Comparison of ENCODE assay signal across 23 cellular contexts in the genomic region with DNA sequence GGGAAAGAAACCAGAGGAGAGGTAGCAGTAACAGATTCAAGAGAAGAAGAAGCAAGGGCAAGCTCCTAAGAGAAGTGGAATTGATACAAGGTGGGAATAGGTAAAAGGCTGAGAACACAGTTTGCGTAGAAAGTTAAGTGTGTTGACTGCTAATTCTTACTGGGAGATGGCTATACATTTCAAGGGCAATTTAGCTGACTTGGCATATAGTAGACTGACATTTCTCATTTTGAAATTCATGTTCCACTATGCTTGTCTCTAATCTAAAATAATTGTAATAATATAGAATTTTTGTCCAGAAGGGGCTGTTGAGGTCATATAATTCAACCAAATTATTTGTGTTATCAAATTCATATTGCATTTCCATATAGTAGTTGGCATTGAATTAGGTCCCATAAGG.
DNase-seq lines count a peak whose midpoint lies in the region; FAIRE-seq and TF ChIP-seq lines count a peak whose summit lies in the region.
"Had no signal": no experiment of that assay in that cellular context is flagged by ENCODE, and none has a peak within 500 bp of the region (broad histone marks: within the 10 kb centered on the region; RNA-seq: fewer than 3 reads in every experiment).

No MANE protein-coding gene starts in this region.

- no peak overlapping the region for H2BK5ac ChIP-seq in H9 (ENCODE audit: insufficient read length, low read length)
- H2BK5ac ChIP-seq in mesendoderm (ENCODE audit: low read length), result no peak overlapping the region

- H3K18ac ChIP-seq in H9 (ENCODE audit: insufficient read length, low read depth, low read length) (no peak overlapping the region), mesendoderm (ENCODE audit: low read length) (peak overlapping the region; percentile 22)

- H3K4me1 Mint-ChIP-seq in MCF 10A (ENCODE audit: insufficient read depth, unreplicated experiment), result no peaks in the 10 kb centered on the region
- H3K4me1 Mint-ChIP-seq in H9, result no peaks in the 10 kb centered on the region
- H3K4me1 Mint-ChIP-seq in astrocyte (ENCODE audit: low read depth, unreplicated experiment), result peaks cover 11% of the 10 kb centered on the region
- H3K4me1 Mint-ChIP-seq: CD14-positive monocyte; CD4-positive, alpha-beta memory T cell had no signal

- no peak overlapping the region for H4K91ac ChIP-seq in H9 (ENCODE audit: insufficient read length, low read depth, low read length)

- H3K9me3 Mint-ChIP-seq in MCF 10A (ENCODE audit: unreplicated experiment) (no peaks in the 10 kb centered on the region), H9 (no peaks in the 10 kb centered on the region), astrocyte (ENCODE audit: unreplicated experiment) (no peaks in the 10 kb centered on the region)
- H3K9me3 Mint-ChIP-seq: CD14-positive monocyte had no signal

- H3K56ac ChIP-seq in H9 (ENCODE audit: insufficient read length, low read depth, low read length) (no peak overlapping the region), mesendoderm (ENCODE audit: low read length) (no peak overlapping the region)

- H4K20me1 ChIP-seq in H9 (ENCODE audit: control insufficient read depth, insufficient read depth, insufficient read length), result no peaks in the 10 kb centered on the region
- no peaks in the 10 kb centered on the region for H4K20me1 ChIP-seq in astrocyte (ENCODE audit: insufficient read depth, low read length)
- H4K20me1 ChIP-seq: BLaER1 treated with 17β-estradiol and CSF1 and Interleukin-3, amounts not matched to agents 10 nM and 100 nM had no signal

- POLR2A ChIA-PET in MCF 10A (lab: Yijun Ruan, JAX), result interaction anchor here (0.6 kb wide), 1 partner anchor 299 kb away, joined by 3 read pairs; no protein-coding TSS in a partner anchor

- no CpG with 5 or more reads among the region's 1 CpG for WGBS in H9 (ENCODE audit: extremely low coverage, insufficient read length, low lambda C conversion rate)
- WGBS in mesendoderm (ENCODE audit: extremely low coverage, insufficient coverage, low lambda C conversion rate), result no CpG with 5 or more reads among the region's 1 CpG

- H3K4ac ChIP-seq in H9 (ENCODE audit: low read depth, low read length) (no peak overlapping the region), mesendoderm (ENCODE audit: low read depth, low read length) (no peak overlapping the region)

- H3K4me1 ChIP-seq in breast epithelium (no peaks in the 10 kb centered on the region), H9 (ENCODE audit: insufficient read depth, low read length) (no peaks in the 10 kb centered on the region), astrocyte (ENCODE audit: insufficient read depth, low read length) (no peaks in the 10 kb centered on the region), mesendoderm (ENCODE audit: control insufficient read depth, low read depth, low read length) (no peaks in the 10 kb centered on the region)
- H3K4me1 ChIP-seq: BLaER1 treated with 17β-estradiol and CSF1 and Interleukin-3, amounts not matched to agents 10 nM and 100 nM had no signal

- DNase-seq in MCF 10A (ENCODE audit: unreplicated experiment), result no peak
- no peak for DNase-seq in breast epithelium (ENCODE audit: low spot score in 2 of 2)
- DNase-seq in H9, result no peak
- no peak for DNase-seq in astrocyte (ENCODE audit: low read depth)
- DNase-seq in mesendoderm, result no peak
- DNase-seq in DMS 273 treated with DMSO at 0.1 percent for 48 hours (lab: John Stamatoyannopoulos, UW), result no peak
- DNase-seq in NCI-H1417 treated with DMSO at 0.1 percent for 48 hours (lab: John Stamatoyannopoulos, UW), result no peak
- DNase-seq in GF-D8 (lab: John Stamatoyannopoulos, UW), result no peak
- DNase-seq: ACHN; AML-193; BE2C; Calu3; CD4-positive, alpha-beta memory T cell; COR-L47; DMS153; DND-41; GDM1; GOT3; H7 had no signal

- peak; percentile 45 for FAIRE-seq in astrocyte (lab: Jason Lieb, UNC)
- FAIRE-seq: GM12892 had no signal

- no peak overlapping the region for H3K14ac ChIP-seq in H9 (ENCODE audit: insufficient read depth, low read length)

- H2AK5ac ChIP-seq in H9 (ENCODE audit: insufficient read length, low read length), result no peak overlapping the region
- H2AK5ac ChIP-seq in mesendoderm (ENCODE audit: low read length), result no peak overlapping the region

- H3K36me3 Mint-ChIP-seq in MCF 10A (ENCODE audit: insufficient read depth, unreplicated experiment), result no peaks in the 10 kb centered on the region
- no peaks in the 10 kb centered on the region for H3K36me3 Mint-ChIP-seq in H9 (ENCODE audit: insufficient read depth in 1 of 3, low read depth in 3 of 3)
- no peaks in the 10 kb centered on the region for H3K36me3 Mint-ChIP-seq in astrocyte (ENCODE audit: low read depth, unreplicated experiment)
- H3K36me3 Mint-ChIP-seq: CD14-positive monocyte had no signal

- intact Hi-C loops in MCF 10A (cut with micrococcal nuclease), result no loop called here
- intact Hi-C loops in breast epithelium (cut with DNase I; ENCODE audit: low total_unique reads), result no loop called here

- no peaks in the 10 kb centered on the region for H3K79me2 ChIP-seq in H9 (ENCODE audit: insufficient read depth, low read length)
- H3K79me2 ChIP-seq in astrocyte (ENCODE audit: insufficient read depth, low read length), result no peaks in the 10 kb centered on the region
- no peaks in the 10 kb centered on the region for H3K79me2 ChIP-seq in mesendoderm (ENCODE audit: control insufficient read depth, insufficient read depth, low read length)

- H3K4me2 ChIP-seq in H9 (ENCODE audit: insufficient read depth, insufficient read length, low read length) (no peak overlapping the region), astrocyte (ENCODE audit: low read length) (no peak overlapping the region), mesendoderm (ENCODE audit: low read length) (no peak overlapping the region)
- H3K4me2 ChIP-seq: BLaER1 treated with 17β-estradiol and CSF1 and Interleukin-3, amounts not matched to agents 10 nM and 100 nM had no signal

- no peak overlapping the region for H2BK12ac ChIP-seq in H9 (ENCODE audit: insufficient read length, low read depth, low read length)

- H2BK20ac ChIP-seq in H9 (ENCODE audit: low read depth, low read length, poor library complexity, severe bottlenecking), result no peak overlapping the region

- H2BK15ac ChIP-seq in H9 (ENCODE audit: low read depth, low read length) (no peak overlapping the region), mesendoderm (replicated peaks; ENCODE audit: low read depth) (no peak overlapping the region)

- H3K27ac ChIP-seq in breast epithelium (no peak overlapping the region), H9 (ENCODE audit: insufficient read length, low read depth, low read length) (no peak overlapping the region), astrocyte (ENCODE audit: low read depth, low read length) (no peak overlapping the region), mesendoderm (ENCODE audit: low read depth, low read length) (no peak overlapping the region)
- H3K27ac ChIP-seq: 22Rv1; BLaER1 treated with 17β-estradiol and CSF1 and Interleukin-3, amounts not matched to agents 10 nM and 100 nM had no signal

- H3K27ac Mint-ChIP-seq in MCF 10A (ENCODE audit: low read depth, unreplicated experiment) (peak overlapping the region; percentile 4), H9 (peak overlapping the region in 2 of 3 experiments; percentile 6 to 16; a peak in 2 of 7 replicates), astrocyte (ENCODE audit: unreplicated experiment) (no peak overlapping the region)
- H3K27ac Mint-ChIP-seq: CD14-positive monocyte; CD4-positive, alpha-beta memory T cell had no signal

- no peak overlapping the region for H3K9ac ChIP-seq in H9 (ENCODE audit: extremely low read depth, insufficient read length, low read length)
- no peak overlapping the region for H3K9ac ChIP-seq in astrocyte (ENCODE audit: low read length)
- H3K9ac ChIP-seq in mesendoderm (ENCODE audit: low read length), result no peak overlapping the region
- H3K9ac ChIP-seq: BLaER1 treated with 17β-estradiol and CSF1 and Interleukin-3, amounts not matched to agents 10 nM and 100 nM had no signal

- H3T11ph ChIP-seq in H9 (ENCODE audit: low read length), result no peak overlapping the region

- H3K4me3 Mint-ChIP-seq in MCF 10A (ENCODE audit: unreplicated experiment) (no peak overlapping the region), H9 (no peak overlapping the region), astrocyte (ENCODE audit: unreplicated experiment) (no peak overlapping the region)
- H3K4me3 Mint-ChIP-seq: CD14-positive monocyte; CD4-positive, alpha-beta memory T cell had no signal

- H4K8ac ChIP-seq in H9 (replicated peaks; ENCODE audit: insufficient read length, low read depth, low read length) (no peak overlapping the region), mesendoderm (ENCODE audit: low read depth, low read length) (no peak overlapping the region)

- no peaks in the 10 kb centered on the region for H3K9me3 ChIP-seq in breast epithelium
- H3K9me3 ChIP-seq in H9 (ENCODE audit: control insufficient read depth, low read depth, low read length), result no peaks in the 10 kb centered on the region
- H3K9me3 ChIP-seq in astrocyte (ENCODE audit: insufficient read depth, low read depth, low read length), result no peaks in the 10 kb centered on the region
- H3K9me3 ChIP-seq: BE2C had no signal

- H3K4me3 ChIP-seq in breast epithelium (no peak overlapping the region), astrocyte (ENCODE audit: insufficient read depth, low read depth, low read length) (no peak overlapping the region), mesendoderm (ENCODE audit: low read length) (no peak overlapping the region)
- H3K4me3 ChIP-seq: BLaER1 treated with 17β-estradiol and CSF1 and Interleukin-3, amounts not matched to agents 10 nM and 100 nM had no signal

- H4K5ac ChIP-seq in H9 (ENCODE audit: insufficient read length, low read depth, low read length) (no peak overlapping the region), mesendoderm (ENCODE audit: low read length) (no peak overlapping the region)

- no peaks in the 10 kb centered on the region for H3K36me3 ChIP-seq in breast epithelium
- no peaks in the 10 kb centered on the region for H3K36me3 ChIP-seq in astrocyte (ENCODE audit: insufficient read depth, low read length)
- H3K36me3 ChIP-seq in mesendoderm (ENCODE audit: control insufficient read depth, insufficient read depth, low read length), result no peaks in the 10 kb centered on the region
- H3K36me3 ChIP-seq: BE2C; BLaER1 treated with 17β-estradiol and CSF1 and Interleukin-3, amounts not matched to agents 10 nM and 100 nM had no signal

- no peaks in the 10 kb centered on the region for H3K79me1 ChIP-seq in H9 (ENCODE audit: insufficient read depth, low read depth, low read length, poor library complexity, severe bottlenecking)
- H3K79me1 ChIP-seq in mesendoderm (ENCODE audit: low read length), result no peaks in the 10 kb centered on the region

- H3K23me2 ChIP-seq in H9 (ENCODE audit: insufficient read length, low read depth, low read length, poor library complexity, severe bottlenecking), result no peaks in the 10 kb centered on the region

- TF ChIP-seq POLR2A in breast epithelium (IDR thresholded peaks at IDR 0.05), result no peak

- TF ChIP-seq CTCF in MCF 10A (IDR thresholded peaks at IDR 0.05; ENCODE audit: unreplicated experiment) (no peak), breast epithelium (IDR thresholded peaks at IDR 0.05) (no peak), H9 (conservative IDR thresholded peaks at IDR 0.05) (no peak), astrocyte (IDR thresholded peaks at IDR 0.05; ENCODE audit: insufficient read depth, low read depth, low read length) (no peak)

- no peak overlapping the region for H2AFZ ChIP-seq in H9 (ENCODE audit: low read length)
- no peak overlapping the region for H2AFZ ChIP-seq in astrocyte (ENCODE audit: low read depth, low read length)

- H2BK120ac ChIP-seq in H9 (ENCODE audit: low read depth, low read length, poor library complexity, severe bottlenecking), result no peak overlapping the region
- no peak overlapping the region for H2BK120ac ChIP-seq in mesendoderm (ENCODE audit: low read depth, low read length)

- H3K27me3 ChIP-seq in breast epithelium (no peaks in the 10 kb centered on the region), H9 (ENCODE audit: insufficient read depth, low read length) (no peaks in the 10 kb centered on the region), astrocyte (ENCODE audit: insufficient read depth, low read length) (no peaks in the 10 kb centered on the region), mesendoderm (ENCODE audit: insufficient read depth, low read length, poor library complexity) (no peaks in the 10 kb centered on the region)
- H3K27me3 ChIP-seq: BLaER1 treated with 17β-estradiol and CSF1 and Interleukin-3, amounts not matched to agents 10 nM and 100 nM had no signal

- CTCF ChIA-PET in MCF 10A (lab: Yijun Ruan, JAX), result interaction anchor here (0.6 kb wide), 1 partner anchor 128 kb away, joined by 3 read pairs; no protein-coding TSS in a partner anchor

- no TSS peak for BruUV-seq in MCF 10A (replicated peaks; lab: Mats Ljungman, UMichigan)

- H3K23ac ChIP-seq in H9 (ENCODE audit: insufficient read length, low read depth, low read length) (no peak overlapping the region), mesendoderm (ENCODE audit: low read length) (no peak overlapping the region)

- H3K27me3 Mint-ChIP-seq in MCF 10A (ENCODE audit: insufficient read depth, unreplicated experiment) (no peaks in the 10 kb centered on the region), H9 (ENCODE audit: low read depth) (no peaks in the 10 kb centered on the region), astrocyte (ENCODE audit: low read depth, unreplicated experiment) (no peaks in the 10 kb centered on the region)
- H3K27me3 Mint-ChIP-seq: CD4-positive, alpha-beta memory T cell had no signal
